8 cellular contexts compared by ENCODE assay signal in the genomic region with DNA sequence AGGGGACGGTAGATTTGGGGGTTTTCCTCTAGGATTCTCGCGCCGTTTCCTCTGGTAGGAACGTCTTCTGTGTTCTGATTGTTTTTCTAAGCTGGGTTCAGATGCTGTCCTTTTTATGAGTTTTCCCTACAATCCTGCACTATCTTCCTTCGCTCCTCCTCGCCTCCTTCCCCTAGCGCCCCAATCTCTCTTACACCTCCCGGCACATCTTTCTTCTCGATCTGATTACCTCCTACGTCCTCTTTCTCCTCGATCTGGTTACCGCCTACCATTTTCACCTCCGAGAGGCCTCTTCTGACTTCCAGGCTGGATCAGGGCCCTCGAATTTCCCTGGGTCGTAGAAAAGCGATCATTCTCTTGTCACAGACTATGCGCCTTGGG. TPM values are rescaled to one million over a fixed set of nuclear protein-coding genes. Genes with fewer than 3 reads are reported as not detected.
DNase-seq lines count a peak whose midpoint lies in the region; ATAC-seq and TF ChIP-seq lines count a peak whose summit lies in the region.

No MANE protein-coding gene starts in this region.

- DNase-seq in T-helper 17 cell (no peak), fibroblast of the aortic adventitia (ENCODE audit: low read depth) (no peak), sciatic nerve (ENCODE audit: low spot score) (no peak), foreskin melanocyte (no peak)

- H3K9me3 ChIP-seq in DOHH2 (ENCODE audit: control insufficient read depth, insufficient read depth, low read length) = no peaks in the 10 kb centered on the region
- H3K9me3 ChIP-seq in T-helper 17 cell (ENCODE audit: control insufficient read depth, low read length, poor library complexity, severe bottlenecking) = no peaks in the 10 kb centered on the region

- intact Hi-C loops in sciatic nerve (cut with DNase I) = loop anchor here (5.0 kb wide), 1 partner anchor 408 kb away; no protein-coding TSS in a partner anchor

- peak overlapping the region; percentile 76 for H3K27ac ChIP-seq in DOHH2 (ENCODE audit: low read depth, low read length)

- peaks cover 33% of the 10 kb centered on the region for H3K4me1 ChIP-seq in DOHH2 (ENCODE audit: control insufficient read depth, low read length)

- H3K4me3 ChIP-seq in DOHH2 (ENCODE audit: low read length) (peak overlapping the region; percentile 83), fibroblast of the aortic adventitia (ENCODE audit: low read depth, low read length) (peak overlapping the region; percentile 98)

- ATAC-seq in HG02623 (IDR thresholded peaks at IDR 0.05; ENCODE audit: unreplicated experiment) (peak; percentile 3), T-helper 17 cell (peak; percentile 15), sciatic nerve (peak; percentile 0), HG02938 (IDR thresholded peaks at IDR 0.05; ENCODE audit: unreplicated experiment) (no peak), HG03039 (IDR thresholded peaks at IDR 0.05; ENCODE audit: unreplicated experiment) (no peak)

- H3K36me3 Mint-ChIP-seq in T-helper 17 cell (ENCODE audit: low read depth) = peaks cover 6% of the 10 kb centered on the region

- peaks cover 84% of the 10 kb centered on the region for H3K36me3 ChIP-seq in DOHH2 (ENCODE audit: control insufficient read depth, low read length)

- peak overlapping the region; percentile 99 for H3K27ac Mint-ChIP-seq in T-helper 17 cell

- H3K9me2 ChIP-seq in DOHH2 (replicated peaks; ENCODE audit: control insufficient read depth, low read length) = no peaks in the 10 kb centered on the region

- H3K27me3 ChIP-seq in DOHH2 (ENCODE audit: control insufficient read depth, low read length) = no peaks in the 10 kb centered on the region

- H3F3A ChIP-seq in DOHH2 (ENCODE audit: control insufficient read depth, insufficient read depth) = peaks cover 11% of the 10 kb centered on the region

- H3K4me1 Mint-ChIP-seq in T-helper 17 cell = peaks cover 39% of the 10 kb centered on the region

- TF ChIP-seq CTCF in DOHH2 (IDR thresholded peaks at IDR 0.05; ENCODE audit: low read depth, low read length, poor library complexity, severe bottlenecking) = no peak
- no peak for TF ChIP-seq CTCF in fibroblast of the aortic adventitia (IDR thresholded peaks at IDR 0.05; ENCODE audit: insufficient read depth, low read length)

- peak overlapping the region; percentile 100 for H3K4me3 Mint-ChIP-seq in T-helper 17 cell

- H3K79me2 ChIP-seq in DOHH2 (ENCODE audit: control insufficient read depth, low read length) = peaks cover 87% of the 10 kb centered on the region

- peaks cover 32% of the 10 kb centered on the region; the same call in 1 of the 2 replicates for H4K20me1 ChIP-seq in DOHH2 (ENCODE audit: control insufficient read depth, insufficient read depth, low read depth, low read length)

- peak overlapping the region; percentile 85 for H3K4me2 ChIP-seq in DOHH2 (ENCODE audit: low read length)

- H3K27me3 Mint-ChIP-seq in T-helper 17 cell = no peaks in the 10 kb centered on the region

RNA-seq across cellular contexts. Expression of gene BUD31, which starts 0.4 kb away (rescaled TPM):
- 100 to 1,000 TPM; 170 to 175 TPM for total RNA-seq in T-helper 17 cell
- 137 and 171 TPM in 2 replicates for total RNA-seq in fibroblast of the aortic adventitia (ENCODE audit: low replicate concordance)
- total RNA-seq in sciatic nerve = 59.2 TPM

RNA-seq across cellular contexts. Expression of gene PDAP1, which starts 0.8 kb away (rescaled TPM):
- total RNA-seq in T-helper 17 cell (10 to 100 TPM; 38.5 to 42.7 TPM), fibroblast of the aortic adventitia (ENCODE audit: low replicate concordance) (29.2 and 66.9 TPM in 2 replicates), sciatic nerve (76.1 TPM)

RNA-seq across cellular contexts. Expression of gene PTCD1, which starts 29.4 kb away (rescaled TPM):
- total RNA-seq in T-helper 17 cell (1 to 10 TPM; 3.6 to 3.8 TPM), fibroblast of the aortic adventitia (ENCODE audit: low replicate concordance) (1.3 and 4.4 TPM in 2 replicates), sciatic nerve (4.4 TPM)

RNA-seq across cellular contexts. Expression of gene CPSF4, which starts 29.6 kb away (rescaled TPM):
- 10 to 100 TPM; 35.0 to 42.9 TPM for total RNA-seq in T-helper 17 cell
- 13.1 and 23.3 TPM in 2 replicates for total RNA-seq in fibroblast of the aortic adventitia (ENCODE audit: low replicate concordance)
- 38.0 TPM for total RNA-seq in sciatic nerve

RNA-seq across cellular contexts. Expression of gene ARPC1B, which starts 34.7 kb away (rescaled TPM):
- 100 to 1,000 TPM; 185 to 220 TPM for total RNA-seq in T-helper 17 cell
- 249 and 358 TPM in 2 replicates for total RNA-seq in fibroblast of the aortic adventitia (ENCODE audit: low replicate concordance)
- 125 TPM for total RNA-seq in sciatic nerve

Comparison
In these comparisons a context has a peak if more than half of its experiments do, and no peak if none do; other contexts are left out.
1. ATAC-seq: peak in HG02623 (single experiment), T-helper 17 cell (single experiment) and sciatic nerve (single experiment); none in HG02938 (single experiment) and HG03039 (single experiment).